In genomic region chr16:18571308-18571850, GRCh38 we compare ENCODE assay signal across 8 cellular contexts. TPM values are rescaled to one million over a fixed set of nuclear protein-coding genes. Genes with fewer than 3 reads are reported as not detected.
DNase-seq lines count a peak whose midpoint lies in the region; ATAC-seq and TF ChIP-seq lines count a peak whose summit lies in the region.
"Not testable (repeated sequence)": the region's sequence is repeated elsewhere in the genome, so short reads cannot be mapped to it uniquely, and the experiment has no call there.

No MANE protein-coding gene starts in this region.

- not testable (repeated sequence) for H3K9me3 Mint-ChIP-seq in neural progenitor cell

- not testable (repeated sequence) for H3K27ac ChIP-seq in RWPE2 (ENCODE audit: poor library complexity, severe bottlenecking); mammary epithelial cell (ENCODE audit: insufficient read depth, low read depth, low read length); neural progenitor cell; upper lobe of right lung

- peak; percentile 28 for ATAC-seq in RWPE2 (ENCODE audit: low read depth)
- ATAC-seq in left lobe of liver: peak; percentile 69
- ATAC-seq in upper lobe of right lung: peak; percentile 53

- not testable (repeated sequence) for H3K4me1 ChIP-seq in RWPE2 (ENCODE audit: insufficient read depth, poor library complexity, severe bottlenecking); mammary epithelial cell (ENCODE audit: insufficient read depth, low read length); neural progenitor cell; upper lobe of right lung

- not testable (repeated sequence) for H3K27me3 ChIP-seq in H7 (ENCODE audit: control insufficient read depth, insufficient read depth, low read length); RWPE2 (ENCODE audit: insufficient read depth, poor library complexity, severe bottlenecking); mammary epithelial cell (ENCODE audit: insufficient read depth, low read length); upper lobe of right lung
- H3K27me3 ChIP-seq in neural progenitor cell: peaks cover 15% of the 10 kb centered on the region

- not testable (repeated sequence) for H4K20me1 ChIP-seq in mammary epithelial cell (ENCODE audit: insufficient read depth, low read length); neural progenitor cell (ENCODE audit: low read depth)

- not testable (repeated sequence) for H3K4me3 Mint-ChIP-seq in neural progenitor cell

- H3K4me1 Mint-ChIP-seq in neural progenitor cell: not testable (repeated sequence)

- not testable (repeated sequence) for H2AFZ ChIP-seq in mammary epithelial cell (ENCODE audit: low read depth, low read length)
- peak overlapping the region; percentile 60 for H2AFZ ChIP-seq in neural progenitor cell (replicated peaks)

- peak overlapping the region; percentile 16 for H3K4me2 ChIP-seq in mammary epithelial cell (ENCODE audit: insufficient read depth, low read depth, low read length)
- H3K4me2 ChIP-seq in neural progenitor cell: peak overlapping the region; percentile 69

- in situ Hi-C loops in mammary epithelial cell (cut with MboI; ENCODE audit: low sequenced_read_pairs in 2 of 2): not testable (repeated sequence)

- not testable (repeated sequence) for H3K36me3 ChIP-seq in H7 (replicated peaks; ENCODE audit: control insufficient read depth, insufficient read depth, low read length); RWPE2 (ENCODE audit: low read depth); mammary epithelial cell (ENCODE audit: insufficient read depth, low read length); neural progenitor cell; upper lobe of right lung

- H3F3A ChIP-seq in neural progenitor cell (ENCODE audit: low read depth): not testable (repeated sequence)

- BruUV-seq in mammary epithelial cell (replicated peaks; lab: Mats Ljungman, UMichigan): not testable (repeated sequence)

- CTCF ChIA-PET in mammary epithelial cell (lab: Charles Lee; ENCODE audit: low non-redundant PET): not testable (repeated sequence)

- DNase-seq in H7; RWPE2 (ENCODE audit: low spot score); mammary epithelial cell; fibroblast of villous mesenchyme (ENCODE audit: low read depth); left lobe of liver (ENCODE audit: low spot score); skeletal muscle cell (ENCODE audit: low read depth); upper lobe of right lung: not testable (repeated sequence)
- peak; percentile 6 for DNase-seq in neural progenitor cell (ENCODE audit: low spot score)

- not testable (repeated sequence) for H3K9ac ChIP-seq in mammary epithelial cell (ENCODE audit: insufficient read depth, low read length); neural progenitor cell

- intact Hi-C loops in mammary epithelial cell (cut with micrococcal nuclease); upper lobe of right lung (cut with DNase I): not testable (repeated sequence)

- H3K9me3 ChIP-seq in RWPE2 (ENCODE audit: severe bottlenecking); mammary epithelial cell (replicated peaks; ENCODE audit: insufficient read depth, low read length); neural progenitor cell (ENCODE audit: low read depth); upper lobe of right lung: not testable (repeated sequence)

- not testable (repeated sequence) for H3K36me3 Mint-ChIP-seq in neural progenitor cell

- not testable (repeated sequence) for H3K79me2 ChIP-seq in mammary epithelial cell (ENCODE audit: insufficient read depth, low read length); neural progenitor cell (ENCODE audit: low read depth)

- WGBS in mammary epithelial cell (ENCODE audit: low coverage, missing lambda C conversion rate): 100% methylated on average over 1 of the region's 13 CpGs

- H3K4me3 ChIP-seq in H7 (ENCODE audit: insufficient read depth, low read depth, low read length) (peak overlapping the region; percentile 14; the same call in 1 of the 2 replicates), fibroblast of villous mesenchyme (ENCODE audit: low read depth, low read length) (peak overlapping the region; percentile 42), neural progenitor cell (peak overlapping the region; percentile 36), skeletal muscle cell (ENCODE audit: low read depth, low read length) (peak overlapping the region; percentile 22), upper lobe of right lung (peak overlapping the region; percentile 33)
- H3K4me3 ChIP-seq in RWPE2 (ENCODE audit: severe bottlenecking); mammary epithelial cell (replicated peaks in 1 of 3; ENCODE audit: insufficient read depth in 1 of 3, low read depth in 2 of 3, low read length in 3 of 3): not testable (repeated sequence)

- not testable (repeated sequence) for H3K27me3 Mint-ChIP-seq in neural progenitor cell (ENCODE audit: insufficient read depth, low read depth)

- dilution Hi-C loops in mammary epithelial cell (cut with HindIII; ENCODE audit: low sequenced_read_pairs): not testable (repeated sequence)

- H3K27ac Mint-ChIP-seq in neural progenitor cell: not testable (repeated sequence)

- not testable (repeated sequence) for TF ChIP-seq CTCF in RWPE2 (IDR thresholded peaks at IDR 0.05; ENCODE audit: poor library complexity, severe bottlenecking); mammary epithelial cell (conservative IDR thresholded peaks at IDR 0.05 in 1 of 2, IDR thresholded peaks at IDR 0.05 in 1 of 2; ENCODE audit: extremely low read depth in 1 of 2, insufficient read depth in 1 of 2, low read depth in 1 of 2, low read length in 2 of 2); fibroblast of villous mesenchyme (IDR thresholded peaks at IDR 0.05; ENCODE audit: insufficient read depth, low read depth, low read length); neural progenitor cell (IDR thresholded peaks at IDR 0.05); upper lobe of right lung (IDR thresholded peaks at IDR 0.05)

RNA-seq across cellular contexts. Expression of gene NOMO2, which starts 9.5 kb away (rescaled TPM):
- 87.2 and 95.5 TPM in 2 replicates for total RNA-seq in H7 (2014; rRNA removed; shearing (Covaris generic))
- 100 to 1,000 TPM; 119 to 128 TPM for total RNA-seq in mammary epithelial cell
- 110 TPM for polyA plus RNA-seq in mammary epithelial cell
- 159 TPM for polyA minus RNA-seq in mammary epithelial cell
- 101 and 124 TPM in 2 replicates for total RNA-seq in fibroblast of villous mesenchyme
- total RNA-seq in left lobe of liver: 53.3 TPM
- total RNA-seq in neural progenitor cell (ENCODE audit: low replicate concordance): 52.2 and 56.7 TPM in 2 replicates
- 103 TPM for total RNA-seq in upper lobe of right lung
